Comparison of ENCODE assay signal across 1 cellular context in genomic region chr2:240179941-240180666, GRCh38.
TF ChIP-seq lines count a peak whose summit lies in the region.

No MANE protein-coding gene starts in this region.

TF ChIP-seq in H1, 55 proteins besides CTCF, POLR2A, EP300 and RAD21:
- no peak for TF ChIP-seq TCF12 (IDR thresholded peaks at IDR 0.05; ENCODE audit: low read depth, low read length)
- TF ChIP-seq RXRA (IDR thresholded peaks at IDR 0.05; ENCODE audit: insufficient read depth, low read depth, low read length): no peak
- TF ChIP-seq PHF8 (conservative IDR thresholded peaks at IDR 0.05; ENCODE audit: low read depth, low read length): no peak
- TF ChIP-seq POLR2AphosphoS5 (IDR thresholded peaks at IDR 0.05; ENCODE audit: low read depth, low read length): no peak
- no peak for TF ChIP-seq RBBP5 (IDR thresholded peaks at IDR 0.05; ENCODE audit: borderline replicate concordance, low read depth, low read length)
- TF ChIP-seq JUND (IDR thresholded peaks at IDR 0.05; ENCODE audit: low read length): no peak
- no peak for TF ChIP-seq KDM5A (IDR thresholded peaks at IDR 0.05; ENCODE audit: low read length)
